19 cellular contexts compared by ENCODE assay signal in genomic region chr21:31667639-31668038, GRCh38. TPM values are rescaled to one million over a fixed set of nuclear protein-coding genes. Genes with fewer than 3 reads are reported as not detected.
DNase-seq lines count a peak whose midpoint lies in the region; ATAC-seq and TF ChIP-seq lines count a peak whose summit lies in the region.
"Had no signal": no experiment of that assay in that cellular context is flagged by ENCODE, and none has a peak within 500 bp of the region (broad histone marks: within the 10 kb centered on the region; RNA-seq: fewer than 3 reads in every experiment).

No MANE protein-coding gene starts in this region.

- H3K4me1 ChIP-seq in mammary epithelial cell (ENCODE audit: insufficient read depth, low read length), result peaks cover 20% of the 10 kb centered on the region
- H3K4me1 ChIP-seq in breast epithelium, result no peaks in the 10 kb centered on the region
- peaks cover 50% of the 10 kb centered on the region for H3K4me1 ChIP-seq in OCI-LY3 (ENCODE audit: low read length)
- H3K4me1 ChIP-seq in subcutaneous abdominal adipose tissue (ENCODE audit: control insufficient read depth in 5 of 5, insufficient read depth in 5 of 5, low read length in 5 of 5), result peaks cover 1 to 32% (median 23%) of the 10 kb centered on the region in 5 donors
- peaks cover 0 to 53% (median 11%) of the 10 kb centered on the region in 4 donors for H3K4me1 ChIP-seq in tibial nerve
- H3K4me1 ChIP-seq: Caco-2 had no signal

- DNase-seq in mammary epithelial cell, result peak; percentile 60
- DNase-seq in breast epithelium (ENCODE audit: low spot score in 2 of 2), result no peak
- DNase-seq in epithelial cell of esophagus (ENCODE audit: low read depth), result peak; percentile 86
- DNase-seq in tibial nerve (ENCODE audit: low spot score in 2 of 2), result no peak
- DNase-seq in NCI-H2171 (lab: John Stamatoyannopoulos, UW), result no peak
- DNase-seq: activated T-cell treated with anti-CD3 and anti-CD28 coated beads, Interleukin-2, amount 50 U/mL, for 1 hour; Caco-2; H9; NCI-H187; substantia nigra; T-helper 9 cell had no signal

- in situ Hi-C loops in mammary epithelial cell (cut with MboI; ENCODE audit: low sequenced_read_pairs in 2 of 2), result no loop called here

- H3K36me3 ChIP-seq in mammary epithelial cell (ENCODE audit: insufficient read depth, low read length), result peaks cover 19% of the 10 kb centered on the region
- H3K36me3 ChIP-seq in breast epithelium, result no peaks in the 10 kb centered on the region
- H3K36me3 ChIP-seq in OCI-LY3 (replicated peaks; ENCODE audit: low read depth, low read length), result peaks cover 46% of the 10 kb centered on the region
- H3K36me3 ChIP-seq in subcutaneous abdominal adipose tissue (ENCODE audit: control insufficient read depth in 5 of 5, insufficient read depth in 5 of 5, low read length in 5 of 5), result peaks cover 40 to 61% (median 46%) of the 10 kb centered on the region in 5 donors
- peaks cover 0 to 73% (median 0%) of the 10 kb centered on the region in 3 donors for H3K36me3 ChIP-seq in tibial nerve

- BruUV-seq in mammary epithelial cell (replicated peaks; lab: Mats Ljungman, UMichigan), result no TSS peak

- CTCF ChIA-PET in mammary epithelial cell (lab: Charles Lee; ENCODE audit: low non-redundant PET), result no interaction called here

- no peak overlapping the region for H3K9ac ChIP-seq in mammary epithelial cell (ENCODE audit: insufficient read depth, low read length)
- no peak overlapping the region for H3K9ac ChIP-seq in OCI-LY3 (ENCODE audit: low read length)
- H3K9ac ChIP-seq in subcutaneous abdominal adipose tissue (ENCODE audit: low read length in 5 of 5), result no peak overlapping the region

- no peak overlapping the region for H3K27ac ChIP-seq in mammary epithelial cell (ENCODE audit: insufficient read depth, low read depth, low read length)
- H3K27ac ChIP-seq in breast epithelium, result no peak overlapping the region
- peak overlapping the region; percentile 56; the same call in 1 of the 2 replicates for H3K27ac ChIP-seq in OCI-LY3 (ENCODE audit: low read length)
- peak overlapping the region; percentile 10 for H3K27ac ChIP-seq in subcutaneous abdominal adipose tissue (ENCODE audit: low read depth, low read length)
- no peak overlapping the region for H3K27ac ChIP-seq in tibial nerve
- H3K27ac ChIP-seq: ascending aorta, gastroesophageal sphincter had no signal

- H3K79me2 ChIP-seq in mammary epithelial cell (ENCODE audit: insufficient read depth, low read length), result peaks cover 40% of the 10 kb centered on the region
- H3K79me2 ChIP-seq in OCI-LY3 (ENCODE audit: low read length), result peaks cover 53% of the 10 kb centered on the region

- no peaks in the 10 kb centered on the region for H4K20me1 ChIP-seq in mammary epithelial cell (ENCODE audit: insufficient read depth, low read length)
- peaks cover 48% of the 10 kb centered on the region for H4K20me1 ChIP-seq in OCI-LY3 (ENCODE audit: insufficient read depth, low read length)

- H3K4me3 ChIP-seq in mammary epithelial cell (replicated peaks in 1 of 3; ENCODE audit: insufficient read depth in 1 of 3, low read depth in 2 of 3, low read length in 3 of 3) (no peak overlapping the region), breast epithelium (no peak overlapping the region), OCI-LY3 (ENCODE audit: low read length) (no peak overlapping the region), epithelial cell of esophagus (ENCODE audit: low read length) (no peak overlapping the region), subcutaneous abdominal adipose tissue (ENCODE audit: low read depth in 1 of 5, low read length in 5 of 5) (no peak overlapping the region), tibial nerve (no peak overlapping the region)
- H3K4me3 ChIP-seq: ascending aorta, gastroesophageal sphincter had no signal

- H2AFZ ChIP-seq in mammary epithelial cell (ENCODE audit: low read depth, low read length) (no peak overlapping the region), OCI-LY3 (ENCODE audit: low read depth, low read length) (no peak overlapping the region)

- intact Hi-C loops in mammary epithelial cell (cut with micrococcal nuclease), result no loop called here
- intact Hi-C loops in breast epithelium (cut with DNase I; ENCODE audit: low total_unique reads), result no loop called here

- TF ChIP-seq POLR2A in breast epithelium (IDR thresholded peaks at IDR 0.05) (no peak), tibial nerve (IDR thresholded peaks at IDR 0.05) (no peak)

- no peak for ATAC-seq in GM21526 (IDR thresholded peaks at IDR 0.05; ENCODE audit: low FRiP score, unreplicated experiment)
- ATAC-seq: gastroesophageal sphincter, left lobe of liver, Right ventricle myocardium inferior, sciatic nerve had no signal

- H3K9me3 ChIP-seq in mammary epithelial cell (replicated peaks; ENCODE audit: insufficient read depth, low read length) (no peaks in the 10 kb centered on the region), breast epithelium (no peaks in the 10 kb centered on the region), OCI-LY3 (ENCODE audit: insufficient read depth, low read length) (no peaks in the 10 kb centered on the region), subcutaneous abdominal adipose tissue (ENCODE audit: control insufficient read depth in 5 of 5, low read length in 5 of 5) (no peaks in the 10 kb centered on the region), tibial nerve (no peaks in the 10 kb centered on the region)
- H3K9me3 ChIP-seq: ascending aorta, Caco-2, gastroesophageal sphincter had no signal

- dilution Hi-C loops in mammary epithelial cell (cut with HindIII; ENCODE audit: low sequenced_read_pairs), result loop anchor here (5.0 kb wide), 1 partner anchor 45 kb away; no protein-coding TSS in a partner anchor

- TF ChIP-seq CTCF in mammary epithelial cell (conservative IDR thresholded peaks at IDR 0.05 in 1 of 2, IDR thresholded peaks at IDR 0.05 in 1 of 2; ENCODE audit: extremely low read depth in 1 of 2, insufficient read depth in 1 of 2, low read depth in 1 of 2, low read length in 2 of 2) (no peak), breast epithelium (IDR thresholded peaks at IDR 0.05) (no peak), OCI-LY3 (IDR thresholded peaks at IDR 0.05; ENCODE audit: low read depth, low read length) (no peak), epithelial cell of esophagus (IDR thresholded peaks at IDR 0.05; ENCODE audit: insufficient read depth, low read depth, low read length, missing control alignments) (no peak), tibial nerve (IDR thresholded peaks at IDR 0.05) (no peak)

- no peak for TF ChIP-seq EP300 in tibial nerve (IDR thresholded peaks at IDR 0.05)

- H3K4me2 ChIP-seq in mammary epithelial cell (ENCODE audit: insufficient read depth, low read depth, low read length), result peak overlapping the region; percentile 17
- peak overlapping the region; percentile 61; the same call in 1 of the 2 replicates for H3K4me2 ChIP-seq in OCI-LY3 (ENCODE audit: low read length)

- H3K27me3 ChIP-seq in mammary epithelial cell (ENCODE audit: insufficient read depth, low read length) (no peaks in the 10 kb centered on the region), breast epithelium (no peaks in the 10 kb centered on the region), OCI-LY3 (ENCODE audit: low read depth, low read length) (no peaks in the 10 kb centered on the region), subcutaneous abdominal adipose tissue (ENCODE audit: control insufficient read depth in 5 of 5, insufficient read depth in 4 of 5, low read length in 5 of 5) (no peaks in the 10 kb centered on the region), tibial nerve (no peaks in the 10 kb centered on the region)
- H3K27me3 ChIP-seq: ascending aorta, gastroesophageal sphincter had no signal

RNA-seq across cellular contexts. Expression of gene SOD1, which starts 8.1 kb away (rescaled TPM):
- total RNA-seq in mammary epithelial cell, result 100 to 1,000 TPM; 104 to 184 TPM
- 415 TPM for polyA plus RNA-seq in mammary epithelial cell
- 171 TPM for polyA minus RNA-seq in mammary epithelial cell
- total RNA-seq in breast epithelium, result 100 to 1,000 TPM; 214 to 314 (median 218) TPM
- total RNA-seq in tibial nerve, result 100 to 1,000 TPM; 129 to 222 (median 185) TPM

Comparison
In these comparisons a context has a peak if more than half of its experiments do, and no peak if none do; other contexts are left out.
1. DNase-seq: peak in mammary epithelial cell (single experiment) and epithelial cell of esophagus (single experiment); none in breast epithelium (0 of 2), tibial nerve (0 of 2) and NCI-H2171 (single experiment).
2. H3K27ac ChIP-seq: peak in OCI-LY3 (single experiment) and subcutaneous abdominal adipose tissue (single experiment); none in mammary epithelial cell (single experiment), breast epithelium (0 of 2) and tibial nerve (0 of 4).